Comparison of ENCODE assay signal across 13 cellular contexts in the genomic region with DNA sequence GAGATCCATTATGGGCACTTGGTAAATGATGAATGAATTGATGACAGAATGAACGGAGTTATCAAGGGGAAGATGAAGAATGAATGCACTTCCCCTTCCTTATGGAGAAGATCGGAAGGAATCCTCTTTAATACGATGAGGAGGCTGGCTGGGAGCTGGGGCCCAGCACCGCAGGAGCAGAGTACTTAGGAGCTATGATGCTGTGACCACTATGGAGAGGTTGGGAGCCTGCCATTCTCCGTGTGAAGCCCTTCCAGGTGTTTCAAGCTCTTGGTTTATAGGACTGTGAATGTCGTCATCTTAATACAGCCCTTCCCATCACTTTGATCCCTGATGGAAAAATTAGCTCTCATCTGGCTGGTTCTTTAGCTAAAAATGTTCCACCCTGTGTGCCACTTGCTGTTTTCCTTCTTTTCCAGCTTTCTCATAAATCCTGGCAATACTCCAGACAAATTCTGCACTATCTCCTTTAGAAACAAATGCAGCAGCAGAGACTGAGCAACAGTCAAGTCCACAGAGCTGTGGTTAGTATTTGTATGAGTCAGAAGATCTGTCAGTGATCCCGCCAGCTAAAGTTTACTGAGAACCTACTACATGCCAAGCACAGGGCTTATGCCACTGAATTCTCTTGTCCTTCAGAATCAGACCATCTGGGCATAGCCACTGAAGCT.
DNase-seq lines count a peak whose midpoint lies in the region; ATAC-seq and TF ChIP-seq lines count a peak whose summit lies in the region.
"Had no signal": no experiment of that assay in that cellular context is flagged by ENCODE, and none has a peak within 500 bp of the region (broad histone marks: within the 10 kb centered on the region; RNA-seq: fewer than 3 reads in every experiment).

No MANE protein-coding gene starts in this region.

- peak; percentile 10 for DNase-seq in NCI-H345 (lab: John Stamatoyannopoulos, UW)
- DNase-seq in NCI-H345 treated with DMSO at 0.1 percent for 48 hours (lab: John Stamatoyannopoulos, UW; ENCODE audit: unreplicated experiment) = no peak
- peak; percentile 12 for DNase-seq in LoVo (ENCODE audit: low spot score)
- DNase-seq in astrocyte of the spinal cord (ENCODE audit: low read depth, low spot score) = peak; percentile 90
- DNase-seq in renal cortical epithelial cell (ENCODE audit: low read depth) = peak; percentile 83
- DNase-seq in NCI-H446 (lab: John Stamatoyannopoulos, UW) = no peak
- DNase-seq in left colon = no peak
- DNase-seq: activated effector memory CD4-positive, alpha-beta T cell treated with Interleukin-2 at 50 U/mL for 16 hours; dermis blood vessel endothelial cell; mucosa of descending colon; NCI-H2029 treated with DMSO at 0.1 percent for 48 hours; Peyer's patch had no signal

- ATAC-seq in left colon (no peak), GM18520 (IDR thresholded peaks at IDR 0.05; ENCODE audit: unreplicated experiment) (no peak)
- ATAC-seq: mucosa of descending colon had no signal

- no peak for TF ChIP-seq CTCF in astrocyte of the spinal cord (IDR thresholded peaks at IDR 0.05; ENCODE audit: low read depth, low read length)

- H3K4me3 ChIP-seq in astrocyte of the spinal cord (ENCODE audit: low read depth, low read length) = no peak overlapping the region
- H3K4me3 ChIP-seq: mucosa of descending colon, Peyer's patch had no signal

- intact Hi-C loops in left colon (cut with DNase I, micrococcal nuclease) = no loop called here

- in situ Hi-C loops in astrocyte of the spinal cord (cut with HindIII; ENCODE audit: low sequenced_read_pairs) = no loop called here

Comparison
In these comparisons a context has a peak if more than half of its experiments do, and no peak if none do; other contexts are left out.
1. DNase-seq: peak in NCI-H345 (single experiment), LoVo (single experiment), astrocyte of the spinal cord (single experiment) and renal cortical epithelial cell (single experiment); none in NCI-H345 treated with DMSO at 0.1 percent for 48 hours (single experiment), NCI-H446 (0 of 2) and left colon (0 of 2).